Comparison of ENCODE assay signal across 1 cellular context in genomic region chr6:149750136-149750609, GRCh38.
TF ChIP-seq lines count a peak whose summit lies in the region.

No MANE protein-coding gene starts in this region.

TF ChIP-seq in GM12878, 131 proteins besides CTCF, POLR2A, EP300 and RAD21 (continued from another document):
- TF ChIP-seq PKNOX1 (IDR thresholded peaks at IDR 0.05) (peak; percentile 93), ATF3 (IDR thresholded peaks at IDR 0.05; ENCODE audit: borderline replicate concordance, extremely low read depth, low read depth, low read length) (no peak), NKRF (conservative IDR thresholded peaks at IDR 0.05) (0 out of 2 replicates have a peak, but pooled peaks have one; percentile 23)
